ENCODE assay signal across 9 cellular contexts in genomic region chr17:1683489-1683888, GRCh38. TPM values are rescaled to one million over a fixed set of nuclear protein-coding genes. Genes with fewer than 3 reads are reported as not detected.
A peak's percentile ranks its signal among the peaks of the same experiment; 100 is the strongest.
DNase-seq lines count a peak whose midpoint lies in the region; ATAC-seq and TF ChIP-seq lines count a peak whose summit lies in the region.
"Had no signal": no experiment of that assay in that cellular context is flagged by ENCODE, and none has a peak within 500 bp of the region (broad histone marks: within the 10 kb centered on the region; RNA-seq: fewer than 3 reads in every experiment).

No MANE protein-coding gene starts in this region.

- peaks cover 55% of the 10 kb centered on the region for H3K36me3 Mint-ChIP-seq in T-helper 1 cell treated with Interleukin-12 subunit alpha and Interleukin-12 subunit beta and Interleukin-4 antibody, amounts not matched to agents 30 μg/mL and 1 μg/mL, for 36 hours (ENCODE audit: low read depth)
- peaks cover 57% of the 10 kb centered on the region for H3K36me3 Mint-ChIP-seq in WTC11

- peak overlapping the region; percentile 99 for H3K4me3 Mint-ChIP-seq in T-helper 1 cell treated with Interleukin-12 subunit alpha and Interleukin-12 subunit beta and Interleukin-4 antibody, amounts not matched to agents 30 μg/mL and 1 μg/mL, for 36 hours
- H3K4me3 Mint-ChIP-seq in WTC11 = peak overlapping the region; percentile 95

- H3K27me3 Mint-ChIP-seq in T-helper 1 cell treated with Interleukin-12 subunit alpha and Interleukin-12 subunit beta and Interleukin-4 antibody, amounts not matched to agents 30 μg/mL and 1 μg/mL, for 36 hours (ENCODE audit: low read depth) = no peaks in the 10 kb centered on the region
- H3K27me3 Mint-ChIP-seq in WTC11 (ENCODE audit: low read depth) = no peaks in the 10 kb centered on the region

- H3K27ac Mint-ChIP-seq in T-helper 1 cell treated with Interleukin-12 subunit alpha and Interleukin-12 subunit beta and Interleukin-4 antibody, amounts not matched to agents 30 μg/mL and 1 μg/mL, for 36 hours = peak overlapping the region; percentile 94
- peak overlapping the region; percentile 87 for H3K27ac Mint-ChIP-seq in WTC11

- ATAC-seq in WTC11 (no peak), HG02623 (IDR thresholded peaks at IDR 0.05; ENCODE audit: unreplicated experiment) (no peak)

- H3K9ac ChIP-seq in iPS-18a (ENCODE audit: low read length) (peak overlapping the region; percentile 89), stomach smooth muscle (ENCODE audit: low read length in 2 of 2) (peak overlapping the region; percentile 90 to 96)

- H3K9me3 Mint-ChIP-seq in T-helper 1 cell treated with Interleukin-12 subunit alpha and Interleukin-12 subunit beta and Interleukin-4 antibody, amounts not matched to agents 30 μg/mL and 1 μg/mL, for 36 hours = no peaks in the 10 kb centered on the region
- no peaks in the 10 kb centered on the region; the same call in 1 of the 2 replicates for H3K9me3 Mint-ChIP-seq in WTC11

- CTCF ChIA-PET in WTC11 (lab: Charles Lee) = interaction anchor here (1.1 to 1.4 kb wide), 3 partner anchors 10 to 34 kb away, joined by 3 to 11 read pairs (median 6); partner anchors contain the start of gene RILP

- peak overlapping the region; percentile 87 for H3K4me3 ChIP-seq in iPS-18a (ENCODE audit: low read length)
- H3K4me3 ChIP-seq in stomach smooth muscle (ENCODE audit: low read length in 2 of 2) = peak overlapping the region; percentile 87 to 88

- H3K4me1 ChIP-seq in iPS-18a (ENCODE audit: control insufficient read depth, low read depth, low read length) = peaks cover 4% of the 10 kb centered on the region
- peaks cover 19% of the 10 kb centered on the region for H3K4me1 ChIP-seq in stomach smooth muscle (ENCODE audit: control insufficient read depth, insufficient read depth, low read length)

- no peak for TF ChIP-seq CTCF in WTC11 (IDR thresholded peaks at IDR 0.05)

- H3K27me3 ChIP-seq in iPS-18a (ENCODE audit: control insufficient read depth, insufficient read depth, low read length) (no peaks in the 10 kb centered on the region), stomach smooth muscle (ENCODE audit: control insufficient read depth in 1 of 2, insufficient read depth in 2 of 2, low read length in 2 of 2) (no peaks in the 10 kb centered on the region)

- DNase-seq in T-helper 1 cell (no peak), WTC11 (ENCODE audit: low spot score) (no peak), OCI-M2 (lab: John Stamatoyannopoulos, UW; ENCODE audit: unreplicated experiment) (no peak)
- DNase-seq in stimulated activated CD4-positive, alpha-beta T cell treated with anti-CD3 and anti-CD28 coated beads, Interleukin-4, amount 100 ng/mL, for 1 hour = no peak
- DNase-seq: C1 segment of cervical spinal cord had no signal

- no peak overlapping the region for H3K27ac ChIP-seq in iPS-18a (ENCODE audit: low read length)
- peak overlapping the region; percentile 93 for H3K27ac ChIP-seq in stomach smooth muscle (ENCODE audit: low read length)

- H3K4me1 Mint-ChIP-seq in T-helper 1 cell treated with Interleukin-12 subunit alpha and Interleukin-12 subunit beta and Interleukin-4 antibody, amounts not matched to agents 30 μg/mL and 1 μg/mL, for 36 hours (ENCODE audit: low read depth) = peaks cover 27% of the 10 kb centered on the region
- H3K4me1 Mint-ChIP-seq in WTC11 = peaks cover 13% of the 10 kb centered on the region

- H3K9me3 ChIP-seq in iPS-18a (ENCODE audit: control insufficient read depth, low read depth, low read length) = no peaks in the 10 kb centered on the region
- no peaks in the 10 kb centered on the region for H3K9me3 ChIP-seq in stomach smooth muscle (ENCODE audit: control insufficient read depth in 2 of 2, low read length in 2 of 2)

- peaks cover 47% of the 10 kb centered on the region for H3K36me3 ChIP-seq in iPS-18a (ENCODE audit: control insufficient read depth, low read depth, low read length)
- peaks cover 44% of the 10 kb centered on the region in 2 donors for H3K36me3 ChIP-seq in stomach smooth muscle (ENCODE audit: control insufficient read depth in 2 of 2, insufficient read depth in 2 of 2, low read length in 2 of 2)

- POLR2A ChIA-PET in WTC11 (lab: Charles Lee) = interaction anchor here (1.1 to 1.7 kb wide), 3 partner anchors 14 to 34 kb away, joined by 5 to 9 read pairs (median 6); partner anchors contain the start of gene RILP

TF ChIP-seq in WTC11, 78 proteins besides CTCF, POLR2A, EP300 and RAD21 (continues in another document):
- TF ChIP-seq RORB (CRISPR knock-in tag; IDR thresholded peaks at IDR 0.05) = no peak
- no peak for TF ChIP-seq ZNF317 (CRISPR knock-in tag; IDR thresholded peaks at IDR 0.05; ENCODE audit: borderline replicate concordance, low read depth)
- TF ChIP-seq, protein P1, sequence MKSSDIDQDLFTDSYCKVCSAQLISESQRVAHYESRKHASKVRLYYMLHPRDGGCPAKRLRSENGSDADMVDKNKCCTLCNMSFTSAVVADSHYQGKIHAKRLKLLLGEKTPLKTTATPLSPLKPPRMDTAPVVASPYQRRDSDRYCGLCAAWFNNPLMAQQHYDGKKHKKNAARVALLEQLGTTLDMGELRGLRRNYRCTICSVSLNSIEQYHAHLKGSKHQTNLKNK (CRISPR knock-in tag; IDR thresholded peaks at IDR 0.05) = no peak
- TF ChIP-seq ATF3 (CRISPR knock-in tag; conservative IDR thresholded peaks at IDR 0.05) = no peak
- TF ChIP-seq, protein P2, sequence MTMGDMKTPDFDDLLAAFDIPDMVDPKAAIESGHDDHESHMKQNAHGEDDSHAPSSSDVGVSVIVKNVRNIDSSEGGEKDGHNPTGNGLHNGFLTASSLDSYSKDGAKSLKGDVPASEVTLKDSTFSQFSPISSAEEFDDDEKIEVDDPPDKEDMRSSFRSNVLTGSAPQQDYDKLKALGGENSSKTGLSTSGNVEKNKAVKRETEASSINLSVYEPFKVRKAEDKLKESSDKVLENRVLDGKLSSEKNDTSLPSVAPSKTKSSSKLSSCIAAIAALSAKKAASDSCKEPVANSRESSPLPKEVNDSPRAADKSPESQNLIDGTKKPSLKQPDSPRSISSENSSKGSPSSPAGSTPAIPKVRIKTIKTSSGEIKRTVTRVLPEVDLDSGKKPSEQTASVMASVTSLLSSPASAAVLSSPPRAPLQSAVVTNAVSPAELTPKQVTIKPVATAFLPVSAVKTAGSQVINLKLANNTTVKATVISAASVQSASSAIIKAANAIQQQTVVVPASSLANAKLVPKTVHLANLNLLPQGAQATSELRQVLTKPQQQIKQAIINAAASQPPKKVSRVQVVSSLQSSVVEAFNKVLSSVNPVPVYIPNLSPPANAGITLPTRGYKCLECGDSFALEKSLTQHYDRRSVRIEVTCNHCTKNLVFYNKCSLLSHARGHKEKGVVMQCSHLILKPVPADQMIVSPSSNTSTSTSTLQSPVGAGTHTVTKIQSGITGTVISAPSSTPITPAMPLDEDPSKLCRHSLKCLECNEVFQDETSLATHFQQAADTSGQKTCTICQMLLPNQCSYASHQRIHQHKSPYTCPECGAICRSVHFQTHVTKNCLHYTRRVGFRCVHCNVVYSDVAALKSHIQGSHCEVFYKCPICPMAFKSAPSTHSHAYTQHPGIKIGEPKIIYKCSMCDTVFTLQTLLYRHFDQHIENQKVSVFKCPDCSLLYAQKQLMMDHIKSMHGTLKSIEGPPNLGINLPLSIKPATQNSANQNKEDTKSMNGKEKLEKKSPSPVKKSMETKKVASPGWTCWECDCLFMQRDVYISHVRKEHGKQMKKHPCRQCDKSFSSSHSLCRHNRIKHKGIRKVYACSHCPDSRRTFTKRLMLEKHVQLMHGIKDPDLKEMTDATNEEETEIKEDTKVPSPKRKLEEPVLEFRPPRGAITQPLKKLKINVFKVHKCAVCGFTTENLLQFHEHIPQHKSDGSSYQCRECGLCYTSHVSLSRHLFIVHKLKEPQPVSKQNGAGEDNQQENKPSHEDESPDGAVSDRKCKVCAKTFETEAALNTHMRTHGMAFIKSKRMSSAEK (CRISPR knock-in tag; IDR thresholded peaks at IDR 0.05; ENCODE audit: borderline replicate concordance) = no peak
- TF ChIP-seq ZNF138 (CRISPR knock-in tag; conservative IDR thresholded peaks at IDR 0.05) = no peak
- no peak for TF ChIP-seq CREB1 (CRISPR knock-in tag; IDR thresholded peaks at IDR 0.05)
- TF ChIP-seq, protein P3, sequence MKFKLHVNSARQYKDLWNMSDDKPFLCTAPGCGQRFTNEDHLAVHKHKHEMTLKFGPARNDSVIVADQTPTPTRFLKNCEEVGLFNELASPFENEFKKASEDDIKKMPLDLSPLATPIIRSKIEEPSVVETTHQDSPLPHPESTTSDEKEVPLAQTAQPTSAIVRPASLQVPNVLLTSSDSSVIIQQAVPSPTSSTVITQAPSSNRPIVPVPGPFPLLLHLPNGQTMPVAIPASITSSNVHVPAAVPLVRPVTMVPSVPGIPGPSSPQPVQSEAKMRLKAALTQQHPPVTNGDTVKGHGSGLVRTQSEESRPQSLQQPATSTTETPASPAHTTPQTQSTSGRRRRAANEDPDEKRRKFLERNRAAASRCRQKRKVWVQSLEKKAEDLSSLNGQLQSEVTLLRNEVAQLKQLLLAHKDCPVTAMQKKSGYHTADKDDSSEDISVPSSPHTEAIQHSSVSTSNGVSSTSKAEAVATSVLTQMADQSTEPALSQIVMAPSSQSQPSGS (CRISPR knock-in tag; IDR thresholded peaks at IDR 0.05; ENCODE audit: borderline replicate concordance, low read depth) = no peak
- no peak for TF ChIP-seq ATF6 (CRISPR knock-in tag; IDR thresholded peaks at IDR 0.05)
- TF ChIP-seq ZNF232 (CRISPR knock-in tag; IDR thresholded peaks at IDR 0.05) = no peak

RNA-seq across cellular contexts. Expression of gene PRPF8, which starts 1.2 kb away (rescaled TPM):
- 323 to 388 TPM (median 328 TPM) in 3 replicates for total RNA-seq in WTC11 (2021)

RNA-seq across cellular contexts. Expression of gene TLCD2, which starts 26.7 kb away (rescaled TPM):
- 1.4 to 1.9 TPM (median 1.4 TPM) in 3 replicates for total RNA-seq in WTC11 (2021)

RNA-seq across cellular contexts. Expression of gene RILP, which starts 33.8 kb away (rescaled TPM):
- 10.2 to 13.8 TPM (median 11.7 TPM) in 3 replicates for total RNA-seq in WTC11 (2021)

RNA-seq across cellular contexts. Expression of gene SCARF1, which starts 38.0 kb away (rescaled TPM):
- total RNA-seq in WTC11 (2021) = 3.7 to 5.4 TPM (median 4.9 TPM) in 3 replicates

RNA-seq across cellular contexts. Expression of gene WDR81, which starts 41.0 kb away (rescaled TPM):
- 14.0 to 16.4 TPM (median 15.1 TPM) in 3 replicates for total RNA-seq in WTC11 (2021)
